8 cellular contexts compared by ENCODE assay signal in genomic region chr6:40587240-40588069, GRCh38. TPM values are rescaled to one million over a fixed set of nuclear protein-coding genes. Genes with fewer than 3 reads are reported as not detected.
DNase-seq lines count a peak whose midpoint lies in the region; ATAC-seq lines count a peak whose summit lies in the region.

LRFN2 (minus strand) TSS chr6:40587364.

- no peak within 1 kb of the TSS for H2BK15ac ChIP-seq in mesendoderm (replicated peaks; ENCODE audit: low read depth)

- DNase-seq in NCI-H2227 (lab: John Stamatoyannopoulos, UW; ENCODE audit: unreplicated experiment) (peak; percentile 87), mesendoderm (peak; percentile 89)
- DNase-seq in activated CD8-positive, alpha-beta memory T cell treated with anti-CD3 and anti-CD28 coated beads for 4 hours (ENCODE audit: low read depth in 2 of 2), result peak; percentile 7 to 24
- DNase-seq in effector memory CD8-positive, alpha-beta T cell, result peak; percentile 50 to 72 (median 63)
- peak; percentile 50 for DNase-seq in stimulated activated CD8-positive, alpha-beta memory T cell treated with anti-CD3 and anti-CD28 coated beads, Interleukin-12 subunit alpha, Interleukin-12 subunit beta, amount 100 ng/mL, for 4 hours (ENCODE audit: low read depth)

- peak; percentile 84 for ATAC-seq in HG02885 (IDR thresholded peaks at IDR 0.05; ENCODE audit: poor library complexity, unreplicated experiment)
- peak; percentile 86 for ATAC-seq in effector memory CD8-positive, alpha-beta T cell (replicated peaks)
- ATAC-seq in GM18873 (IDR thresholded peaks at IDR 0.05; ENCODE audit: low FRiP score, unreplicated experiment), result no peak

- H3K4me3 ChIP-seq in GM08714 (ENCODE audit: low read length) (peak within 1 kb of the TSS; percentile 39; the same call in 1 of the 2 replicates), mesendoderm (ENCODE audit: low read length) (peak within 1 kb of the TSS; percentile 45)

- H3K4me3 Mint-ChIP-seq in effector memory CD8-positive, alpha-beta T cell, result peak within 1 kb of the TSS; percentile 73 to 88

- peak within 1 kb of the TSS; percentile 90 for H3K4me2 ChIP-seq in mesendoderm (ENCODE audit: low read length)

- no CpG with 5 or more reads among the region's 89 CpGs for WGBS in mesendoderm (ENCODE audit: extremely low coverage, insufficient coverage, low lambda C conversion rate)

- H2AK5ac ChIP-seq in mesendoderm (ENCODE audit: low read length), result no peak within 1 kb of the TSS

- no peaks in the 10 kb centered on the region for H3K9me3 Mint-ChIP-seq in effector memory CD8-positive, alpha-beta T cell

- H3K23ac ChIP-seq in mesendoderm (ENCODE audit: low read length), result no peak within 1 kb of the TSS

- H3K79me1 ChIP-seq in mesendoderm (ENCODE audit: low read length), result no peaks in the 10 kb centered on the region

- H3K36me3 ChIP-seq in mesendoderm (ENCODE audit: control insufficient read depth, insufficient read depth, low read length), result no peaks in the 10 kb centered on the region

- no peak within 1 kb of the TSS for H2BK120ac ChIP-seq in mesendoderm (ENCODE audit: low read depth, low read length)

- no peak within 1 kb of the TSS for H3K18ac ChIP-seq in mesendoderm (ENCODE audit: low read length)

- peaks cover 7% of the 10 kb centered on the region for H3K27me3 ChIP-seq in mesendoderm (ENCODE audit: insufficient read depth, low read length, poor library complexity)

- H3K36me3 Mint-ChIP-seq in effector memory CD8-positive, alpha-beta T cell (ENCODE audit: insufficient read depth), result peaks cover 6% of the 10 kb centered on the region

- H4K5ac ChIP-seq in mesendoderm (ENCODE audit: low read length), result no peak within 1 kb of the TSS

- H3K27ac ChIP-seq in mesendoderm (ENCODE audit: low read depth, low read length), result no peak within 1 kb of the TSS

- H3K79me2 ChIP-seq in mesendoderm (ENCODE audit: control insufficient read depth, insufficient read depth, low read length), result no peaks in the 10 kb centered on the region

- H3K27ac Mint-ChIP-seq in effector memory CD8-positive, alpha-beta T cell, result peak within 1 kb of the TSS; percentile 71 to 89

- no peak within 1 kb of the TSS for H4K8ac ChIP-seq in mesendoderm (ENCODE audit: low read depth, low read length)

- peak within 1 kb of the TSS; percentile 76 for H3K9ac ChIP-seq in mesendoderm (ENCODE audit: low read length)

- peaks cover 11 to 23% of the 10 kb centered on the region in 2 donors for H3K4me1 Mint-ChIP-seq in effector memory CD8-positive, alpha-beta T cell (ENCODE audit: low read depth in 2 of 2)

- H3K27me3 Mint-ChIP-seq in effector memory CD8-positive, alpha-beta T cell, result peaks cover 29 to 54% of the 10 kb centered on the region in 2 donors

- H3K56ac ChIP-seq in mesendoderm (ENCODE audit: low read length), result peak within 1 kb of the TSS; percentile 92

- H3K4me1 ChIP-seq in mesendoderm (ENCODE audit: control insufficient read depth, low read depth, low read length), result peaks cover 15% of the 10 kb centered on the region

- H2BK5ac ChIP-seq in mesendoderm (ENCODE audit: low read length), result no peak within 1 kb of the TSS

- H3K4ac ChIP-seq in mesendoderm (ENCODE audit: low read depth, low read length), result no peak within 1 kb of the TSS

RNA-seq across cellular contexts. Expression of gene LRFN2, which starts in this region (rescaled TPM):
- 0.14 TPM for polyA plus RNA-seq in mesendoderm (2013, experiment 1 of 2)
- 0.18 TPM for polyA plus RNA-seq in mesendoderm (2013, experiment 2 of 2)

Comparison
In these comparisons a context has a peak if more than half of its experiments do, and no peak if none do; other contexts are left out.
1. DNase-seq: peak in every context shown above with its lines; median percentile 89 in mesendoderm; 87 in NCI-H2227; 63 in effector memory CD8-positive, alpha-beta T cell; 50 in stimulated activated CD8-positive, alpha-beta memory T cell treated with anti-CD3 and anti-CD28 coated beads, Interleukin-12 subunit alpha, Interleukin-12 subunit beta, amount 100 ng/mL, for 4 hours; 16 in activated CD8-positive, alpha-beta memory T cell treated with anti-CD3 and anti-CD28 coated beads for 4 hours.